ENCODE assay signal across 15 cellular contexts in the genomic region with DNA sequence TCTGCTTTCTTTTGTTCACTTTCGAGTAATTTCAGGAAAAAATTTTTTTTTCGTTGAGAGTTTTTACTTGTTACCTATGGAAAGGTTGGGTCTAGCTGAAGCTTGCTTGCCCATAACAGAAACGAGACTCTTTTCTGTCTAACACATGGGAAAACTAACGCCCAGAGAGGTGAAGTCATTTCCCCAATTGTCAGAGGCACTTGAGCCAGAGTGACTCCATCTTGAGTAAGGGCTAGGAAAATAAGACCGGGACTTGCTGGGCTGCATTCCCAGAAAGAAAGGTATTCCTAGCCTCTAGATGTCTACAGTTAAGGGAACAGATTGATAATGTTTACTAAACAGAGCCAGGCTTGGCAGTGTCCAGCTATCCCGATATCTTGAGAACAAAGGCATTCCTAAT. TPM values are rescaled to one million over a fixed set of nuclear protein-coding genes. Genes with fewer than 3 reads are reported as not detected.
DNase-seq lines count a peak whose midpoint lies in the region; ATAC-seq and TF ChIP-seq lines count a peak whose summit lies in the region.
"Had no signal": no experiment of that assay in that cellular context is flagged by ENCODE, and none has a peak within 500 bp of the region (broad histone marks: within the 10 kb centered on the region; RNA-seq: fewer than 3 reads in every experiment).

No MANE protein-coding gene starts in this region.

- H3K4me1 Mint-ChIP-seq in activated naive CD4-positive, alpha-beta T cell treated with anti-CD3 and anti-CD28 coated beads, Interleukin-2, amount 10 ng/mL, durations not matched to agents 7 days and 5 days, result peaks cover 81% of the 10 kb centered on the region

- H3K36me3 ChIP-seq in DND-41 (ENCODE audit: insufficient read depth, low read length) (no peaks in the 10 kb centered on the region), KOPT-K1 (ENCODE audit: insufficient read depth, low read length) (no peaks in the 10 kb centered on the region), trophoblast cell (ENCODE audit: control insufficient read depth in 1 of 2, insufficient read depth in 2 of 2, low read length in 2 of 2) (no peaks in the 10 kb centered on the region)

- H2AK5ac ChIP-seq in trophoblast cell (ENCODE audit: low read length), result no peak overlapping the region

- H3K27ac ChIP-seq in DND-41 (ENCODE audit: low read length) (peak overlapping the region; percentile 61), KOPT-K1 (ENCODE audit: low read depth, low read length, poor library complexity, severe bottlenecking) (peak overlapping the region; percentile 42), trophoblast cell (ENCODE audit: low read depth, low read length) (no peak overlapping the region)

- no peak overlapping the region for H3K18ac ChIP-seq in trophoblast cell (ENCODE audit: low read length)

- no peaks in the 10 kb centered on the region for H3K27me3 Mint-ChIP-seq in activated naive CD4-positive, alpha-beta T cell treated with anti-CD3 and anti-CD28 coated beads, Interleukin-2, amount 10 ng/mL, durations not matched to agents 7 days and 5 days

- no peak for DNase-seq in activated naive CD4-positive, alpha-beta T cell treated with anti-CD3 and anti-CD28 coated beads, Interleukin-2, amount 10 ng/mL, durations not matched to agents 7 days and 5 days
- DNase-seq in activated naive CD4-positive, alpha-beta T cell treated with anti-CD3 and anti-CD28 coated beads, Interleukin-2, amount 50 U/mL, for 16 hours, result no peak
- DNase-seq in DND-41, result no peak
- DNase-seq in trophoblast cell, result peak; percentile 14 to 51
- no peak for DNase-seq in activated T-cell treated with anti-CD3 and anti-CD28 coated beads for 4 hours
- DNase-seq in EL, result no peak
- DNase-seq: HFFc6, Kasumi-1, NCI-H1417, NCI-H2029, NCI-H2171 treated with DMSO at 0.1 percent for 48 hours, NCI-H82, SHP77 had no signal

- H2BK12ac ChIP-seq in trophoblast cell (ENCODE audit: low read length), result no peak overlapping the region

- WGBS in trophoblast cell (ENCODE audit: extremely low coverage, insufficient coverage, insufficient read length), result no CpG with 5 or more reads among the region's 6 CpGs

- ATAC-seq in DND-41 (ENCODE audit: insufficient read depth, low read depth), result no peak
- ATAC-seq in GM21381 (IDR thresholded peaks at IDR 0.05; ENCODE audit: unreplicated experiment), result no peak

- CTCF ChIA-PET in activated naive CD4-positive, alpha-beta T cell treated with anti-CD3 and anti-CD28 coated beads, Interleukin-2, amount 10 ng/mL, durations not matched to agents 7 days and 5 days (lab: Charles Lee), result interaction anchor here (0.7 to 1.9 kb wide), 2 partner anchors 145 to 148 kb away, joined by 3 to 4 read pairs; no protein-coding TSS in a partner anchor

- H2AFZ ChIP-seq in DND-41 (ENCODE audit: low read depth, low read length), result no peak overlapping the region
- H2AFZ ChIP-seq in trophoblast cell (ENCODE audit: insufficient read depth, low read length, poor library complexity), result no peak overlapping the region

- H3K79me1 ChIP-seq in trophoblast cell (ENCODE audit: low read length), result no peaks in the 10 kb centered on the region

- H3K4me3 ChIP-seq in DND-41 (ENCODE audit: low read depth in 1 of 2, low read length in 2 of 2), result peak overlapping the region in 1 of 2 experiments; percentile 5; a peak in 1 of 4 replicates
- no peak overlapping the region for H3K4me3 ChIP-seq in trophoblast cell (ENCODE audit: low read depth, low read length)

- no peaks in the 10 kb centered on the region for H3K9me3 ChIP-seq in DND-41 (ENCODE audit: insufficient read depth, low read length, severe bottlenecking)
- H3K9me3 ChIP-seq in KOPT-K1 (ENCODE audit: insufficient read depth, low read length, poor library complexity, severe bottlenecking), result no peaks in the 10 kb centered on the region
- no peaks in the 10 kb centered on the region for H3K9me3 ChIP-seq in trophoblast cell (ENCODE audit: insufficient read depth, low read depth, low read length)

- no peak overlapping the region for H4K8ac ChIP-seq in trophoblast cell (ENCODE audit: low read depth, low read length)

- no peak overlapping the region for H4K12ac ChIP-seq in trophoblast cell (ENCODE audit: low read depth, low read length)

- peaks cover 55% of the 10 kb centered on the region for H3K4me1 ChIP-seq in DND-41 (ENCODE audit: insufficient read depth, low read length)
- no peaks in the 10 kb centered on the region for H3K4me1 ChIP-seq in trophoblast cell (ENCODE audit: control insufficient read depth in 1 of 2, insufficient read depth in 2 of 2, low read length in 2 of 2)

- H4K20me1 ChIP-seq in DND-41 (ENCODE audit: insufficient read depth, low read length), result no peaks in the 10 kb centered on the region

- H3K9ac ChIP-seq in DND-41 (ENCODE audit: low read depth, low read length), result peak overlapping the region; percentile 3; the same call in 1 of the 2 replicates
- H3K9ac ChIP-seq in trophoblast cell (ENCODE audit: low read length), result no peak overlapping the region

- peaks cover 8% of the 10 kb centered on the region for H3K36me3 Mint-ChIP-seq in activated naive CD4-positive, alpha-beta T cell treated with anti-CD3 and anti-CD28 coated beads, Interleukin-2, amount 10 ng/mL, durations not matched to agents 7 days and 5 days

- H3K4me2 ChIP-seq in DND-41 (ENCODE audit: insufficient read depth, low read length), result peak overlapping the region; percentile 69
- no peak overlapping the region for H3K4me2 ChIP-seq in trophoblast cell (ENCODE audit: low read length)

- no peak overlapping the region for H4K91ac ChIP-seq in trophoblast cell (ENCODE audit: low read depth, low read length)

- no peaks in the 10 kb centered on the region for H3K9me3 Mint-ChIP-seq in activated naive CD4-positive, alpha-beta T cell treated with anti-CD3 and anti-CD28 coated beads, Interleukin-2, amount 10 ng/mL, durations not matched to agents 7 days and 5 days

- peaks cover 86% of the 10 kb centered on the region for H3K79me2 ChIP-seq in DND-41 (ENCODE audit: insufficient read depth, low read length)
- H3K79me2 ChIP-seq in trophoblast cell (ENCODE audit: control insufficient read depth, insufficient read depth, low read length, poor library complexity), result no peaks in the 10 kb centered on the region

- H3K23ac ChIP-seq in trophoblast cell (ENCODE audit: low read length), result no peak overlapping the region

- peak overlapping the region; percentile 32 for H3K4me3 Mint-ChIP-seq in activated naive CD4-positive, alpha-beta T cell treated with anti-CD3 and anti-CD28 coated beads, Interleukin-2, amount 10 ng/mL, durations not matched to agents 7 days and 5 days
- H3K4me3 Mint-ChIP-seq: HFFc6 had no signal

- H3K27ac Mint-ChIP-seq in activated naive CD4-positive, alpha-beta T cell treated with anti-CD3 and anti-CD28 coated beads, Interleukin-2, amount 10 ng/mL, durations not matched to agents 7 days and 5 days, result no peak overlapping the region
- H3K27ac Mint-ChIP-seq: HFFc6 had no signal

- H2BK5ac ChIP-seq in trophoblast cell (ENCODE audit: low read depth, low read length, poor library complexity), result no peak overlapping the region

- H3K27me3 ChIP-seq in DND-41 (ENCODE audit: insufficient read depth, low read length, poor library complexity) (no peaks in the 10 kb centered on the region), trophoblast cell (ENCODE audit: insufficient read depth, low read length) (no peaks in the 10 kb centered on the region)

- no peak overlapping the region for H3K4ac ChIP-seq in trophoblast cell (ENCODE audit: low read depth, low read length)

- no peak for TF ChIP-seq CTCF in DND-41 (IDR thresholded peaks at IDR 0.05; ENCODE audit: borderline replicate concordance, extremely low read depth, low read length, poor library complexity, severe bottlenecking)

- H3K14ac ChIP-seq in trophoblast cell (ENCODE audit: low read length), result no peak overlapping the region

- H2BK120ac ChIP-seq in trophoblast cell (ENCODE audit: insufficient read depth, low read length, poor library complexity), result no peak overlapping the region

RNA-seq across cellular contexts. Expression of a gene that starts 26.8 kb away (rescaled TPM):
- 0.10 and 0.12 TPM in 2 replicates for polyA plus RNA-seq in trophoblast cell (2013)

Comparison
In these comparisons a context has a peak if more than half of its experiments do, and no peak if none do; other contexts are left out.
1. DNase-seq: peak in trophoblast cell (2 of 2); none in activated naive CD4-positive, alpha-beta T cell treated with anti-CD3 and anti-CD28 coated beads, Interleukin-2, amount 10 ng/mL, durations not matched to agents 7 days and 5 days (single experiment), activated naive CD4-positive, alpha-beta T cell treated with anti-CD3 and anti-CD28 coated beads, Interleukin-2, amount 50 U/mL, for 16 hours (single experiment), DND-41 (single experiment), activated T-cell treated with anti-CD3 and anti-CD28 coated beads for 4 hours (single experiment) and EL (single experiment).